Comparison of ENCODE assay signal across 1 cellular context in genomic region chr7:2680792-2681490, GRCh38.
TF ChIP-seq lines count a peak whose summit lies in the region.

No MANE protein-coding gene starts in this region.

TF ChIP-seq in HepG2, 621 proteins besides CTCF, POLR2A, EP300 and RAD21 (continued from another document and continues in another):
- TF ChIP-seq ZNF280B (CRISPR knock-in tag; IDR thresholded peaks at IDR 0.05; ENCODE audit: borderline replicate concordance) (no peak), DZIP1 (CRISPR knock-in tag; IDR thresholded peaks at IDR 0.05) (no peak), PAXIP1 (CRISPR knock-in tag; conservative IDR thresholded peaks at IDR 0.05) (no peak), SNAPC5 (CRISPR knock-in tag; IDR thresholded peaks at IDR 0.05; ENCODE audit: borderline replicate concordance) (no peak), POGK (CRISPR knock-in tag; conservative IDR thresholded peaks at IDR 0.05) (no peak), FOXK2 (IDR thresholded peaks at IDR 0.05) (no peak), ZNF687 (CRISPR knock-in tag; IDR thresholded peaks at IDR 0.05) (peak; percentile 33; the same call in 1 of the 2 replicates), JUN (CRISPR knock-in tag; IDR thresholded peaks at IDR 0.05) (no peak), SALL1 (CRISPR knock-in tag; IDR thresholded peaks at IDR 0.05) (peak; percentile 37; the same call in 1 of the 2 replicates), ZNF263 (CRISPR knock-in tag; IDR thresholded peaks at IDR 0.05) (no peak), JDP2 (CRISPR knock-in tag; IDR thresholded peaks at IDR 0.05; ENCODE audit: borderline replicate concordance) (no peak), FOSL2 (CRISPR knock-in tag; IDR thresholded peaks at IDR 0.05) (peak; percentile 32; the same call in 1 of the 2 replicates), ARNTL (CRISPR knock-in tag; IDR thresholded peaks at IDR 0.05) (no peak), MAF1 (CRISPR knock-in tag; IDR thresholded peaks at IDR 0.05; ENCODE audit: borderline replicate concordance) (no peak), ZNF773 (CRISPR knock-in tag; IDR thresholded peaks at IDR 0.05; ENCODE audit: borderline replicate concordance) (no peak), NR2F6 (IDR thresholded peaks at IDR 0.05) (no peak), NR2F6 (CRISPR knock-in tag; IDR thresholded peaks at IDR 0.05) (peak; percentile 40; the same call in 1 of the 2 replicates), FOXJ3 (CRISPR knock-in tag; IDR thresholded peaks at IDR 0.05; ENCODE audit: borderline replicate concordance) (no peak), KIAA2018 (CRISPR knock-in tag; IDR thresholded peaks at IDR 0.05; ENCODE audit: borderline replicate concordance) (no peak), TBL1XR1 (IDR thresholded peaks at IDR 0.05; ENCODE audit: borderline replicate concordance, low read length, partially characterized antibody) (no peak), ZNF12 (CRISPR knock-in tag; IDR thresholded peaks at IDR 0.05) (peak; percentile 28; the same call in 1 of the 2 replicates), THYN1 (CRISPR knock-in tag; IDR thresholded peaks at IDR 0.05; ENCODE audit: borderline replicate concordance, low read depth) (no peak), SP1 (IDR thresholded peaks at IDR 0.05) (no peak), SP1 (CRISPR knock-in tag; IDR thresholded peaks at IDR 0.05) (no peak), REL (CRISPR knock-in tag; conservative IDR thresholded peaks at IDR 0.05) (no peak), ZNF451 (CRISPR knock-in tag; IDR thresholded peaks at IDR 0.05) (no peak), ZFP91 (CRISPR knock-in tag; IDR thresholded peaks at IDR 0.05; ENCODE audit: borderline replicate concordance) (peak; percentile 54; the same call in 1 of the 2 replicates), CCDC6 (CRISPR knock-in tag; IDR thresholded peaks at IDR 0.05) (no peak), IKZF1 (IDR thresholded peaks at IDR 0.05) (no peak), ZNF776 (CRISPR knock-in tag; IDR thresholded peaks at IDR 0.05) (peak; percentile 75; the same call in 1 of the 2 replicates), HOXD1 (CRISPR knock-in tag; IDR thresholded peaks at IDR 0.05) (no peak), ZNF3 (CRISPR knock-in tag; IDR thresholded peaks at IDR 0.05) (no peak), SAP130 (CRISPR knock-in tag; IDR thresholded peaks at IDR 0.05; ENCODE audit: low read depth) (peak; percentile 31; the same call in 1 of the 2 replicates), NFE2 (CRISPR knock-in tag; IDR thresholded peaks at IDR 0.05) (no peak), CENPT (CRISPR knock-in tag; IDR thresholded peaks at IDR 0.05; ENCODE audit: low read depth) (no peak)
